Comparison of ENCODE assay signal across 27 cellular contexts in the genomic region with DNA sequence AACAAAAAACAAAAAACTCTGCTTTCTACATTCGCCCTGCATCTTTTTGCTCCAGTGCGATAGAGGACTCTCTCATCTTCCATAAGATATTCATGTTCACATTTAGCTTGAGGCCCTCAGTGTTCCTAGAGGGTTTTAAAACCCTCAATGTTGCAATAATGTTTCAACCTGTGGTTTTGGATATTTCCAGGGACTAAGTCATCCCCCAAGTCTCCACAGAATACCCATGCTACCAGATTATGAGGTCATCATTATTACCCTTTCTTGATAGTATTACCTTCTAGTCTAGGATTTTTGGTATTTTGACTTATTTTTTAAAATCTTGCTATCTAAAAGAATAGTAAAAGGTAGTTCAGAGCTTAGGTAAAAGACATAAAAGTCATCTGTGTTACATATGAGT.
DNase-seq lines count a peak whose midpoint lies in the region; ATAC-seq and TF ChIP-seq lines count a peak whose summit lies in the region.
"Had no signal": no experiment of that assay in that cellular context is flagged by ENCODE, and none has a peak within 500 bp of the region (broad histone marks: within the 10 kb centered on the region; RNA-seq: fewer than 3 reads in every experiment).

No MANE protein-coding gene starts in this region.

- POLR2A ChIA-PET in HEK293 (lab: Yijun Ruan, JAX) = no interaction called here

- peaks cover 7 to 8% of the 10 kb centered on the region in 2 donors for H3K9me3 Mint-ChIP-seq in activated naive CD4-positive, alpha-beta T cell treated with anti-CD3 and anti-CD28 coated beads, Interleukin-2, amount 50 U/mL, for 72 hours

- intact Hi-C loops in colonic mucosa (cut with DNase I) = no loop called here

- H3K4me3 ChIP-seq in HEK293 (ENCODE audit: low read depth, low read length) (no peak overlapping the region), astrocyte of the cerebellum (ENCODE audit: low read depth, low read length) (no peak overlapping the region), colonic mucosa (no peak overlapping the region)
- H3K4me3 ChIP-seq: A549, SJSA1 had no signal

- no peak for ATAC-seq in activated naive CD4-positive, alpha-beta T cell treated with anti-CD3 and anti-CD28 coated beads, Interleukin-2, amount 50 U/mL, for 72 hours
- ATAC-seq: A549, T-cell had no signal

- DNase-seq in AG20443 (ENCODE audit: low spot score) (peak; percentile 48), astrocyte of the cerebellum (ENCODE audit: low read depth) (peak; percentile 8), iris pigment epithelial cell (ENCODE audit: low read depth) (peak; percentile 15), ecto neural progenitor cell (ENCODE audit: low spot score) (no peak), AML-193 (lab: John Stamatoyannopoulos, UW) (no peak), colonic mucosa (no peak)
- DNase-seq in activated naive CD4-positive, alpha-beta T cell treated with anti-CD3 and anti-CD28 coated beads, Interleukin-2, amount 50 U/mL, for 72 hours (ENCODE audit: low spot score in 2 of 2) = no peak
- DNase-seq: Calu3; DMS79 treated with DMSO at 0.1 percent for 48 hours; GF-D8; H7; IMR-90; KG1; NCI-H1105; NCI-H146; NCI-H1930; NCI-H2107; NCI-H446; NCI-H524 treated with DMSO at 0.1 percent for 48 hours; NCI-H82; NK-92 treated with Interleukin-12 subunit alpha and Interleukin-12 subunit beta, amount 100 ng/mL, for 24 hours; Right ventricle myocardium superior; RPMI8226; T-cell had no signal

- in situ Hi-C loops in astrocyte of the cerebellum (cut with HindIII; ENCODE audit: low sequenced_read_pairs) = no loop called here

- CTCF ChIA-PET in HEK293 (lab: Yijun Ruan, JAX) = interaction anchor here (0.6 to 1.6 kb wide), 3 partner anchors 12 to 699 kb away, joined by 3 to 4 read pairs (median 3); no protein-coding TSS in a partner anchor

- no peak for TF ChIP-seq CTCF in HEK293 (tag by site-specific recombination; IDR thresholded peaks at IDR 0.05)
- TF ChIP-seq CTCF in astrocyte of the cerebellum (IDR thresholded peaks at IDR 0.05; ENCODE audit: low read depth, low read length, missing control alignments) = no peak
- TF ChIP-seq CTCF in colonic mucosa (IDR thresholded peaks at IDR 0.05) = no peak

- H3K9me3 ChIP-seq in HEK293 (ENCODE audit: control insufficient read depth, insufficient read depth, low read depth, low read length) (no peaks in the 10 kb centered on the region; the same call in 1 of the 2 replicates), colonic mucosa (no peaks in the 10 kb centered on the region)
- H3K9me3 ChIP-seq: A549, SJSA1 had no signal

- H3K27me3 ChIP-seq in colonic mucosa = no peaks in the 10 kb centered on the region
- H3K27me3 ChIP-seq: SJSA1 had no signal

- H3K27ac ChIP-seq in HEK293 (ENCODE audit: extremely low read depth, low read depth, low read length) = no peak overlapping the region
- no peak overlapping the region for H3K27ac ChIP-seq in colonic mucosa
- H3K27ac ChIP-seq: A549, SJSA1 had no signal

- H3K9ac ChIP-seq in colonic mucosa (ENCODE audit: low read depth in 2 of 2, low read length in 2 of 2) = no peak overlapping the region

- H3K4me1 ChIP-seq in HEK293 (ENCODE audit: control insufficient read depth, insufficient read depth, low read length) (no peaks in the 10 kb centered on the region; the same call in 1 of the 2 replicates), colonic mucosa (no peaks in the 10 kb centered on the region)
- H3K4me1 ChIP-seq: A549, SJSA1 had no signal

- no peak overlapping the region for H3K27ac Mint-ChIP-seq in activated naive CD4-positive, alpha-beta T cell treated with anti-CD3 and anti-CD28 coated beads, Interleukin-2, amount 50 U/mL, for 72 hours
- H3K27ac Mint-ChIP-seq: T-cell had no signal

- no peaks in the 10 kb centered on the region for H3K36me3 Mint-ChIP-seq in activated naive CD4-positive, alpha-beta T cell treated with anti-CD3 and anti-CD28 coated beads, Interleukin-2, amount 50 U/mL, for 72 hours
- H3K36me3 Mint-ChIP-seq: T-cell had no signal

- H3K36me3 ChIP-seq in HEK293 (ENCODE audit: control insufficient read depth in 2 of 2, insufficient read depth in 1 of 2, low read length in 2 of 2) (no peaks in the 10 kb centered on the region), colonic mucosa (no peaks in the 10 kb centered on the region)
- H3K36me3 ChIP-seq: SJSA1 had no signal

TF ChIP-seq in HEK293, 187 proteins besides CTCF, POLR2A, EP300 and RAD21:
- TF ChIP-seq ZNF426 (tag by site-specific recombination; IDR thresholded peaks at IDR 0.05) = no peak
- TF ChIP-seq SCRT2 (tag by site-specific recombination; IDR thresholded peaks at IDR 0.05) = 0 out of 2 replicates have a peak, but pooled peaks have one; percentile 16
- no peak for TF ChIP-seq ZNF777 (tag by site-specific recombination; IDR thresholded peaks at IDR 0.05; ENCODE audit: borderline replicate concordance)
- no peak for TF ChIP-seq BCL11A (tag by site-specific recombination; IDR thresholded peaks at IDR 0.05; ENCODE audit: low read depth)
- TF ChIP-seq, protein P1, sequence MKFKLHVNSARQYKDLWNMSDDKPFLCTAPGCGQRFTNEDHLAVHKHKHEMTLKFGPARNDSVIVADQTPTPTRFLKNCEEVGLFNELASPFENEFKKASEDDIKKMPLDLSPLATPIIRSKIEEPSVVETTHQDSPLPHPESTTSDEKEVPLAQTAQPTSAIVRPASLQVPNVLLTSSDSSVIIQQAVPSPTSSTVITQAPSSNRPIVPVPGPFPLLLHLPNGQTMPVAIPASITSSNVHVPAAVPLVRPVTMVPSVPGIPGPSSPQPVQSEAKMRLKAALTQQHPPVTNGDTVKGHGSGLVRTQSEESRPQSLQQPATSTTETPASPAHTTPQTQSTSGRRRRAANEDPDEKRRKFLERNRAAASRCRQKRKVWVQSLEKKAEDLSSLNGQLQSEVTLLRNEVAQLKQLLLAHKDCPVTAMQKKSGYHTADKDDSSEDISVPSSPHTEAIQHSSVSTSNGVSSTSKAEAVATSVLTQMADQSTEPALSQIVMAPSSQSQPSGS (tag by site-specific recombination; IDR thresholded peaks at IDR 0.05; ENCODE audit: low read depth) = peak; percentile 48

Comparison
In these comparisons a context has a peak if more than half of its experiments do, and no peak if none do; other contexts are left out.
1. DNase-seq: peak in AG20443 (single experiment), astrocyte of the cerebellum (single experiment) and iris pigment epithelial cell (single experiment); none in ecto neural progenitor cell (single experiment), AML-193 (0 of 2), colonic mucosa (single experiment) and activated naive CD4-positive, alpha-beta T cell treated with anti-CD3 and anti-CD28 coated beads, Interleukin-2, amount 50 U/mL, for 72 hours (0 of 2).